In the genomic region with DNA sequence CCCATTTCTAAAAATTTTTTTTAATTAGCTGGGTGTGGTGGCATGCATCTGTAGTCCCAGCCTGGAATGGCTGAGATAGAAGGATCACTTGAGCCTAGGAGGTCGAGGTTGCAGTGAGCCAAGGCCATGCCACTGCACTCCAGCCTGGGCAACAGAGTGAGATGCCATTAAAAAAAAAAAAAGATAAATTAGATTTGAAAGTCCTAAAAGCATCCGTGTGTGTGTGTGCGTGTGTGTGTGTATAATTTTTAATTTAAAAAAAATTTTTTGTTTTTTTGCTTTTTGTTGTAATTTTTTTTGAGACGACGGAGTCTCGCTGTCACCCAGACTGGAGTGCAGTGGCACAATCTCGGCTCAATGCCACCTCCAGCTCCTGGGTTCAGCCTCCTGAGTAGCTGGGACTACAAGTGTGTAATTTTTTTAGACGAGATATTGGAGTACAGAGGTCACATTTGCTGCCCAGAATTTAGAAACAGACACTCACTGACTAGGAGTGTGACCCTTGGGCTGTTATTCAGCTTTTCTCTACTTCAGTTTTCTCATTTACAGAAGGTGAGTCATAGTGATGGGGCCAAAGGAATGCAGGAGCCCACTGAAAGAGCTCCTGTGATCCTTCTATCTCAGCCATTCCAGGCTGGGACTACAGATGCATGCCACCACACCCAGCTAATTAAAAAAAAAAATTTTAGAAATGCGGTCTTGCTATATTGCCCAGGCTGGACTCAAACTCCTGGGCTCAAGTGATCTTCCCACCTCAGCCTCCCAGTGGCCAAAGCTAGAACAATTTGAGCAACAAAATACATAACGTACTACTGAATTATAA, we compare ENCODE assay signal across 18 cellular contexts. TPM values are rescaled to one million over a fixed set of nuclear protein-coding genes. Genes with fewer than 3 reads are reported as not detected.
A peak's percentile ranks its signal among the peaks of the same experiment; 100 is the strongest.
DNase-seq lines count a peak whose midpoint lies in the region; TF ChIP-seq lines count a peak whose summit lies in the region.
"Had no signal": no experiment of that assay in that cellular context is flagged by ENCODE, and none has a peak within 500 bp of the region (broad histone marks: within the 10 kb centered on the region; RNA-seq: fewer than 3 reads in every experiment).

No MANE protein-coding gene starts in this region.

- H3K4me1 ChIP-seq in GM23248 (ENCODE audit: insufficient read depth) (peaks cover 11% of the 10 kb centered on the region; the same call in 1 of the 2 replicates), BE2C (no peaks in the 10 kb centered on the region)
- H3K4me1 ChIP-seq: upper lobe of right lung had no signal

- in situ Hi-C loops in GM23248 (cut with MboI), result loop anchor here (25.0 kb wide), 1 partner anchor 411 kb away; no protein-coding TSS in a partner anchor

- H3K79me2 ChIP-seq in GM23248 (ENCODE audit: insufficient read depth), result no peaks in the 10 kb centered on the region

- H3K36me3 ChIP-seq in GM23248 (ENCODE audit: low read depth) (no peaks in the 10 kb centered on the region), BE2C (no peaks in the 10 kb centered on the region)
- H3K36me3 ChIP-seq: upper lobe of right lung had no signal

- no peak overlapping the region for H3K4me2 ChIP-seq in GM23248 (ENCODE audit: unreplicated experiment)
- H3K4me2 ChIP-seq: GM23338 had no signal

- peaks cover 7% of the 10 kb centered on the region; the same call in 1 of the 2 replicates for H3F3A ChIP-seq in GM23248 (ENCODE audit: insufficient read depth)

- no peak overlapping the region for H2AFZ ChIP-seq in GM23248

- WGBS in GM23248 (ENCODE audit: low coverage in 1 of 2, low lambda C conversion rate in 2 of 2, missing lambda C conversion rate in 2 of 2), 2 experiments, result 70 to 71% methylated on average over 10 of the region's 10 CpGs

- DNase-seq in A172 (ENCODE audit: low spot score) (peak; percentile 96), GM23248 (peak; percentile 73), RPMI7951 (ENCODE audit: low read depth) (peak; percentile 86), fibroblast of mammary gland (ENCODE audit: low read depth) (peak; percentile 72), BE2C (no peak), H4 (ENCODE audit: low spot score) (no peak), coronary artery (ENCODE audit: low spot score) (no peak)
- DNase-seq in T-helper 2 cell treated with Interferon-gamma antibody and Interleukin-4, amounts not matched to agents 5 μg/mL and 100 μg/mL, for 36 hours (ENCODE audit: low spot score), result no peak
- DNase-seq: activated effector memory CD4-positive, alpha-beta T cell treated with anti-CD3 and anti-CD28 coated beads, Interleukin-2, amount 50 U/mL, for 16 hours; dermis blood vessel endothelial cell; DMS 273 treated with DMSO at 0.1 percent for 48 hours; Kasumi-1; upper lobe of right lung had no signal

- no peaks in the 10 kb centered on the region for H4K20me1 ChIP-seq in GM23248 (ENCODE audit: insufficient read depth)

- peaks cover 38% of the 10 kb centered on the region for H3K27me3 Mint-ChIP-seq in T-helper 2 cell treated with Interferon-gamma antibody and Interleukin-4, amounts not matched to agents 5 μg/mL and 100 μg/mL, for 36 hours (ENCODE audit: low read depth)

- H3K4me3 ChIP-seq in GM23248 (no peak overlapping the region), fibroblast of mammary gland (ENCODE audit: control insufficient read depth, low read depth, low read length) (no peak overlapping the region), BE2C (ENCODE audit: low read depth, low read length) (no peak overlapping the region), coronary artery (no peak overlapping the region)
- H3K4me3 ChIP-seq: GM23338, upper lobe of right lung had no signal

- no peaks in the 10 kb centered on the region for H3K9me2 ChIP-seq in GM23248 (ENCODE audit: insufficient read depth)

- H3K9ac ChIP-seq in GM23248, result no peak overlapping the region

- TF ChIP-seq CTCF in fibroblast of mammary gland (conservative IDR thresholded peaks at IDR 0.05; ENCODE audit: control insufficient read depth, insufficient read depth, low read depth, low read length) (no peak), BE2C (IDR thresholded peaks at IDR 0.05; ENCODE audit: low read depth, low read length) (no peak), coronary artery (IDR thresholded peaks at IDR 0.05) (no peak)

- no peaks in the 10 kb centered on the region for H3K9me3 Mint-ChIP-seq in T-helper 2 cell treated with Interferon-gamma antibody and Interleukin-4, amounts not matched to agents 5 μg/mL and 100 μg/mL, for 36 hours
- H3K9me3 Mint-ChIP-seq: GM23338, memory B cell had no signal

- H3K27me3 ChIP-seq in GM23248 (replicated peaks; ENCODE audit: insufficient read depth) (peaks cover 14% of the 10 kb centered on the region), BE2C (no peaks in the 10 kb centered on the region)

- H3K36me3 Mint-ChIP-seq in T-helper 2 cell treated with Interferon-gamma antibody and Interleukin-4, amounts not matched to agents 5 μg/mL and 100 μg/mL, for 36 hours (ENCODE audit: low read depth), result no peaks in the 10 kb centered on the region
- H3K36me3 Mint-ChIP-seq: memory B cell; stimulated activated memory B cell treated with anti-CD40 and anti-IgM and Interleukin-4, amounts not matched to agents 10 μg/mL and 1 μg/mL and 100 μg/mL, for 72 hours had no signal

- no peak overlapping the region for H3K27ac Mint-ChIP-seq in T-helper 2 cell treated with Interferon-gamma antibody and Interleukin-4, amounts not matched to agents 5 μg/mL and 100 μg/mL, for 36 hours
- H3K27ac Mint-ChIP-seq: GM23338; memory B cell; stimulated activated memory B cell treated with anti-CD40 and anti-IgM and Interleukin-4, amounts not matched to agents 10 μg/mL and 1 μg/mL and 100 μg/mL, for 72 hours had no signal

- H3K9me3 ChIP-seq in GM23248 (ENCODE audit: low read depth) (no peaks in the 10 kb centered on the region), BE2C (no peaks in the 10 kb centered on the region)
- H3K9me3 ChIP-seq: upper lobe of right lung had no signal

- no peaks in the 10 kb centered on the region for H3K4me1 Mint-ChIP-seq in T-helper 2 cell treated with Interferon-gamma antibody and Interleukin-4, amounts not matched to agents 5 μg/mL and 100 μg/mL, for 36 hours (ENCODE audit: low read depth)
- H3K4me1 Mint-ChIP-seq: memory B cell; stimulated activated memory B cell treated with anti-CD40 and anti-IgM and Interleukin-4, amounts not matched to agents 10 μg/mL and 1 μg/mL and 100 μg/mL, for 72 hours had no signal

- no peak overlapping the region for H3K4me3 Mint-ChIP-seq in T-helper 2 cell treated with Interferon-gamma antibody and Interleukin-4, amounts not matched to agents 5 μg/mL and 100 μg/mL, for 36 hours
- H3K4me3 Mint-ChIP-seq: GM23338; memory B cell; stimulated activated memory B cell treated with anti-CD40 and anti-IgM and Interleukin-4, amounts not matched to agents 10 μg/mL and 1 μg/mL and 100 μg/mL, for 72 hours had no signal

- H3K27ac ChIP-seq in GM23248, result no peak overlapping the region
- no peak overlapping the region for H3K27ac ChIP-seq in coronary artery
- H3K27ac ChIP-seq: upper lobe of right lung, VCaP had no signal

RNA-seq across cellular contexts. Expression of a gene that starts 25.5 kb away (rescaled TPM):
- total RNA-seq in A172 (2014; rRNA removed; shearing (Covaris generic)), result 0.10 and 1.0 TPM in 2 replicates
- not detected in 2 replicates for total RNA-seq in GM23248 (2014; rRNA removed; shearing (Covaris generic))
- not detected in 2 replicates for polyA plus RNA-seq in GM23248 (2016; fragmentation: Nextera tagmentation; extraction: Ambion mirVana)
- not detected in 2 replicates for total RNA-seq in RPMI7951 (2014; rRNA removed; shearing (Covaris generic))
- polyA plus RNA-seq in BE2C (2012; ENCODE audit: insufficient read depth, insufficient read length, low read depth), result 1.6 TPM
- not detected in 2 replicates for total RNA-seq in H4 (2014; rRNA removed; shearing (Covaris generic))
- total RNA-seq: dermis blood vessel endothelial cell, GM23338, SK-MEL-5 had no signal
- polyA plus RNA-seq: GM23338 had no signal

RNA-seq across cellular contexts. Expression of a gene that starts 27.1 kb away (rescaled TPM):
- 1.7 and 2.6 TPM in 2 replicates for total RNA-seq in A172 (2014; rRNA removed; shearing (Covaris generic))
- 9.9 and 11.1 TPM in 2 replicates for total RNA-seq in GM23248 (2014; rRNA removed; shearing (Covaris generic))
- polyA plus RNA-seq in GM23248 (2016; fragmentation: Nextera tagmentation; extraction: Ambion mirVana), result 1.7 and 2.1 TPM in 2 replicates
- 20.9 and 24.9 TPM in 2 replicates for total RNA-seq in RPMI7951 (2014; rRNA removed; shearing (Covaris generic))
- polyA plus RNA-seq in BE2C (2012; ENCODE audit: insufficient read depth, insufficient read length, low read depth), result 107 TPM
- total RNA-seq in H4 (2014; rRNA removed; shearing (Covaris generic)), result 0.95 and 1.5 TPM in 2 replicates
- total RNA-seq: GM23338 had no signal
- polyA plus RNA-seq: GM23338 had no signal

Comparison
In these comparisons a context has a peak if more than half of its experiments do, and no peak if none do; other contexts are left out.
1. DNase-seq: peak in A172 (single experiment), GM23248 (single experiment), RPMI7951 (single experiment) and fibroblast of mammary gland (single experiment); none in BE2C (single experiment), H4 (single experiment), T-helper 2 cell treated with Interferon-gamma antibody and Interleukin-4, amounts not matched to agents 5 μg/mL and 100 μg/mL, for 36 hours (single experiment) and coronary artery (single experiment).